ENCODE assay signal across 17 cellular contexts in genomic region chr9:133105461-133105770, GRCh38. TPM values are rescaled to one million over a fixed set of nuclear protein-coding genes. Genes with fewer than 3 reads are reported as not detected.
A peak's percentile ranks its signal among the peaks of the same experiment; 100 is the strongest.
DNase-seq lines count a peak whose midpoint lies in the region; ATAC-seq and TF ChIP-seq lines count a peak whose summit lies in the region.
"Had no signal": no experiment of that assay in that cellular context is flagged by ENCODE, and none has a peak within 500 bp of the region (broad histone marks: within the 10 kb centered on the region; RNA-seq: fewer than 3 reads in every experiment).

No MANE protein-coding gene starts in this region.

- H3K4me1 Mint-ChIP-seq in chondrocyte (ENCODE audit: low read depth) (no peaks in the 10 kb centered on the region), natural killer cell (peaks cover 5 to 10% of the 10 kb centered on the region in 2 donors)

- H3K36me3 Mint-ChIP-seq in chondrocyte (ENCODE audit: low read depth): peaks cover 33% of the 10 kb centered on the region
- no peaks in the 10 kb centered on the region for H3K36me3 Mint-ChIP-seq in natural killer cell

- intact Hi-C loops in left cardiac atrium (cut with DNase I): loop anchor here in 1 of 2 donors (2.0 kb wide), 1 partner anchor 39 kb away; no protein-coding TSS in a partner anchor
- intact Hi-C loops in cardiac septum (cut with DNase I): no loop called here
- intact Hi-C loops in natural killer cell (cut with micrococcal nuclease): no loop called here
- intact Hi-C loops in upper lobe of right lung (cut with DNase I): no loop called here

- TF ChIP-seq CTCF in chondrocyte (IDR thresholded peaks at IDR 0.05) (no peak), natural killer cell (IDR thresholded peaks at IDR 0.05) (no peak), upper lobe of right lung (IDR thresholded peaks at IDR 0.05) (no peak)

- DNase-seq in left cardiac atrium: peak; percentile 9
- DNase-seq in cardiac septum (ENCODE audit: low spot score): no peak
- DNase-seq in chondrocyte (ENCODE audit: low spot score): peak; percentile 91
- no peak for DNase-seq in natural killer cell
- peak; percentile 58 for DNase-seq in upper lobe of right lung
- no peak for DNase-seq in stimulated activated CD4-positive, alpha-beta T cell treated with anti-CD3 and anti-CD28 coated beads, Interleukin-4, amount 100 ng/mL, for 1 hour
- no peak for DNase-seq in NCI-H1417 treated with DMSO at 0.1 percent for 48 hours (lab: John Stamatoyannopoulos, UW)
- no peak for DNase-seq in NK-92 treated with Interleukin-12 subunit alpha and Interleukin-12 subunit beta, amount 100 ng/mL, for 24 hours (lab: John Stamatoyannopoulos, UW)
- DNase-seq: Caco-2, IMR-90, NCI-H2107, NCI-H345, NCI-H69, PC-3, SHP77 had no signal

- H3K4me3 ChIP-seq in upper lobe of right lung: no peak overlapping the region

- H3K27me3 Mint-ChIP-seq in chondrocyte (ENCODE audit: low read depth): no peaks in the 10 kb centered on the region
- no peaks in the 10 kb centered on the region for H3K27me3 Mint-ChIP-seq in natural killer cell (ENCODE audit: low read depth in 2 of 2)

- H3K27ac ChIP-seq in upper lobe of right lung: no peak overlapping the region

- no peaks in the 10 kb centered on the region for H3K9me3 ChIP-seq in upper lobe of right lung
- H3K9me3 ChIP-seq: Caco-2 had no signal

- no peak for ATAC-seq in left cardiac atrium
- ATAC-seq in natural killer cell: no peak
- no peak for ATAC-seq in upper lobe of right lung
- ATAC-seq: PC-3 had no signal

- no peaks in the 10 kb centered on the region for H3K27me3 ChIP-seq in upper lobe of right lung

- H3K27ac Mint-ChIP-seq in chondrocyte (ENCODE audit: unreplicated experiment) (no peak overlapping the region), natural killer cell (peak overlapping the region; percentile 80)

- H3K4me1 ChIP-seq in upper lobe of right lung: no peaks in the 10 kb centered on the region
- H3K4me1 ChIP-seq: Caco-2 had no signal

- no peak overlapping the region for H3K4me3 Mint-ChIP-seq in chondrocyte (ENCODE audit: unreplicated experiment)
- no peak overlapping the region for H3K4me3 Mint-ChIP-seq in natural killer cell
- H3K4me3 Mint-ChIP-seq: CD14-positive monocyte had no signal

- peaks cover 96% of the 10 kb centered on the region for H3K36me3 ChIP-seq in upper lobe of right lung

- H3K9me3 Mint-ChIP-seq in chondrocyte (ENCODE audit: low read depth) (no peaks in the 10 kb centered on the region), natural killer cell (no peaks in the 10 kb centered on the region)

RNA-seq across cellular contexts. Expression of gene RALGDS, which starts 15.6 kb away (rescaled TPM):
- total RNA-seq in left cardiac atrium: 10 to 100 TPM; 27.0 to 29.3 TPM
- total RNA-seq in cardiac septum: 23.9 TPM
- total RNA-seq in chondrocyte: 16.1 to 19.0 TPM (median 17.5 TPM) in 3 replicates
- total RNA-seq in natural killer cell: 100 to 1,000 TPM; 206 to 250 (median 208) TPM
- 66.3 TPM for total RNA-seq in upper lobe of right lung

RNA-seq across cellular contexts. Expression of gene CEL, which starts 43.6 kb away (rescaled TPM):
- total RNA-seq in left cardiac atrium: 1 to 10 TPM; 2.5 to 8.8 TPM
- total RNA-seq in cardiac septum: 0.59 TPM
- 0.87 to 1.5 TPM (median 1.1 TPM) in 3 replicates for total RNA-seq in chondrocyte
- total RNA-seq in natural killer cell: under 1 TPM; 0.18 to 0.68 (median 0.42) TPM
- total RNA-seq in upper lobe of right lung: 0.75 TPM

RNA-seq across cellular contexts. Expression of gene GBGT1, which starts 58.3 kb away (rescaled TPM):
- total RNA-seq in left cardiac atrium (10 to 100 TPM; 10.8 to 12.8 TPM), cardiac septum (4.6 TPM), chondrocyte (2.1 to 8.1 TPM (median 5.8 TPM) in 3 replicates), natural killer cell (1 to 10 TPM; 1.4 to 2.2 (median 1.7) TPM), upper lobe of right lung (27.4 TPM)
- total RNA-seq: H4, PC-3 had no signal

Comparison
In these comparisons a context has a peak if more than half of its experiments do, and no peak if none do; other contexts are left out.
1. DNase-seq: peak in left cardiac atrium (single experiment), chondrocyte (single experiment) and upper lobe of right lung (single experiment); none in cardiac septum (single experiment), natural killer cell (single experiment), stimulated activated CD4-positive, alpha-beta T cell treated with anti-CD3 and anti-CD28 coated beads, Interleukin-4, amount 100 ng/mL, for 1 hour (single experiment), NCI-H1417 treated with DMSO at 0.1 percent for 48 hours (single experiment) and NK-92 treated with Interleukin-12 subunit alpha and Interleukin-12 subunit beta, amount 100 ng/mL, for 24 hours (single experiment).